Comparison of ENCODE assay signal across 29 cellular contexts in genomic region chr11:126959700-126960099, GRCh38. TPM values are rescaled to one million over a fixed set of nuclear protein-coding genes. Genes with fewer than 3 reads are reported as not detected.
"Had no signal": no experiment of that assay in that cellular context is flagged by ENCODE, and none has a peak within 500 bp of the region (broad histone marks: within the 10 kb centered on the region; RNA-seq: fewer than 3 reads in every experiment).

No MANE protein-coding gene starts in this region.

- DNase-seq: stimulated activated CD4-positive, alpha-beta T cell treated with anti-CD3 and anti-CD28 coated beads, Interleukin-2, amount 100 ng/mL, for 48 hours; stimulated activated CD4-positive, alpha-beta T cell treated with anti-CD3 and anti-CD28 coated beads, Interleukin-4, amount 100 ng/mL, for 1 hour; stimulated activated CD4-positive, alpha-beta T cell treated with anti-CD3 and anti-CD28 coated beads, Interleukin-4, amount 100 ng/mL, for 24 hours; stimulated activated CD4-positive, alpha-beta T cell treated with anti-CD3 and anti-CD28 coated beads, Interleukin-4, amount 100 ng/mL, for 4 hours; stimulated activated CD8-positive, alpha-beta memory T cell treated with anti-CD3 and anti-CD28 coated beads, Interleukin-4, amount 100 ng/mL, for 48 hours; stimulated activated naive B cell treated with anti-CD40 and anti-IgM and Interleukin-4, amounts not matched to agents 10 μg/mL and 1 μg/mL and 100 μg/mL, for 72 hours; stimulated activated naive CD4-positive, alpha-beta T cell; stimulated activated naive CD4-positive, alpha-beta T cell treated with Interleukin-2 at 50 U/mL for 16 hours; stimulated activated naive CD8-positive, alpha-beta T cell treated with anti-CD3 and anti-CD28 coated beads, Interleukin-15, amount 100 ng/mL, for 72 hours; stimulated activated naive CD8-positive, alpha-beta T cell treated with anti-CD3 and anti-CD28 coated beads, Interleukin-15, Interleukin-2, amounts not matched to agents 100 U/mL and 50 U/mL, for 24 hours; stomach; substantia nigra; testis; thyroid gland; tibial artery; transverse colon; trophoblast cell; upper lobe of left lung; upper lobe of right lung; uterus had no signal

- H3K27me3 ChIP-seq: stomach, testis, thyroid gland, tibial artery, tibial nerve, transverse colon, upper lobe of left lung, upper lobe of right lung, uterus, vagina had no signal

- ATAC-seq: stimulated activated effector memory CD8-positive, alpha-beta T cell treated with anti-CD3 and anti-CD28 coated beads, Interleukin-12 subunit alpha, Interleukin-12 subunit beta, amount 100 ng/mL, for 72 hours; stimulated activated memory B cell treated with anti-CD40 and anti-IgM and Interleukin-4, amounts not matched to agents 10 μg/mL and 1 μg/mL and 100 μg/mL, for 72 hours; stimulated activated naive B cell treated with anti-CD40 and anti-IgM and Interleukin-4, amounts not matched to agents 10 μg/mL and 1 μg/mL and 100 μg/mL, for 72 hours; stimulated activated naive CD8-positive, alpha-beta T cell treated with anti-CD3 and anti-CD28 coated beads, Interleukin-15, amount 100 ng/mL, for 72 hours; stimulated activated naive CD8-positive, alpha-beta T cell treated with anti-CD3 and anti-CD28 coated beads, Interleukin-15, Interleukin-2, amounts not matched to agents 100 U/mL and 50 U/mL, for 24 hours; upper lobe of right lung had no signal

- H3K9me3 ChIP-seq: stomach, suprapubic skin, testis, thoracic aorta, thyroid gland, tibial artery, tibial nerve, transverse colon, upper lobe of left lung, upper lobe of right lung, uterus, vagina had no signal

- H3K27ac ChIP-seq: stomach, suprapubic skin, testis, thoracic aorta, thyroid gland, tibial artery, tibial nerve, transverse colon, upper lobe of left lung, upper lobe of right lung, uterus, vagina had no signal

- H3K4me3 ChIP-seq: stomach, suprapubic skin, testis, thoracic aorta, thyroid gland, tibial artery, tibial nerve, transverse colon, upper lobe of left lung, upper lobe of right lung, uterus, vagina had no signal

- H3K4me1 ChIP-seq: stomach, suprapubic skin, testis, thyroid gland, tibial artery, tibial nerve, upper lobe of left lung, upper lobe of right lung, uterus, vagina had no signal

- FAIRE-seq: urothelium cell line had no signal

- H3K36me3 ChIP-seq: stomach, suprapubic skin, thoracic aorta, thyroid gland, tibial artery, tibial nerve, transverse colon, upper lobe of left lung, upper lobe of right lung, uterus, vagina had no signal

RNA-seq across cellular contexts. Expression of gene KIRREL3, which starts 40.9 kb away (rescaled TPM):
- total RNA-seq: subcutaneous adipose tissue, thoracic aorta, tibial nerve, upper lobe of right lung, ureter, vagina had no signal
